Comparison of ENCODE assay signal across 8 cellular contexts in genomic region chr3:48952510-48953118, GRCh38. TPM values are rescaled to one million over a fixed set of nuclear protein-coding genes. Genes with fewer than 3 reads are reported as not detected.
DNase-seq lines count a peak whose midpoint lies in the region; ATAC-seq and TF ChIP-seq lines count a peak whose summit lies in the region.

No MANE protein-coding gene starts in this region.

- H3K4me3 Mint-ChIP-seq in progenitor cell of endocrine pancreas (ENCODE audit: low read depth): no peak overlapping the region

- H3K27ac ChIP-seq in AG04450 (ENCODE audit: low read depth, low read length): no peak overlapping the region
- H3K27ac ChIP-seq in HCT116 (ENCODE audit: low read depth, low read length): no peak overlapping the region

- H3K9me3 ChIP-seq in AG04450 (ENCODE audit: control insufficient read depth, insufficient read depth, low read length) (no peaks in the 10 kb centered on the region), HCT116 (ENCODE audit: control insufficient read depth in 1 of 2, insufficient read depth in 1 of 2, low read depth in 1 of 2, low read length in 2 of 2) (no peaks in the 10 kb centered on the region)

- intact Hi-C loops in HCT116 (cut with micrococcal nuclease): loop anchor here (1.0 to 5.0 kb wide), 2 partner anchors 215 to 265 kb away; partner anchors contain the start of gene NCKIPSD

- H3K36me3 Mint-ChIP-seq in progenitor cell of endocrine pancreas (ENCODE audit: insufficient read depth): peaks cover 11% of the 10 kb centered on the region

- H3K27me3 Mint-ChIP-seq in progenitor cell of endocrine pancreas: no peaks in the 10 kb centered on the region

- peaks cover 6% of the 10 kb centered on the region for H3K4me1 Mint-ChIP-seq in progenitor cell of endocrine pancreas (ENCODE audit: low read depth)

- no peak overlapping the region for H3K4me3 ChIP-seq in AG04450 (ENCODE audit: low read depth, low read length)
- no peak overlapping the region for H3K4me3 ChIP-seq in HCT116 (replicated peaks in 1 of 2; ENCODE audit: low read depth in 1 of 2, low read length in 2 of 2)
- H3K4me3 ChIP-seq in epithelial cell of proximal tubule (ENCODE audit: low read depth, low read length): no peak overlapping the region

- no peaks in the 10 kb centered on the region for H3K27me3 ChIP-seq in AG04450 (ENCODE audit: control insufficient read depth, insufficient read depth, low read length)
- H3K27me3 ChIP-seq in HCT116 (ENCODE audit: insufficient read depth, low read length): no peaks in the 10 kb centered on the region

- peaks cover 86% of the 10 kb centered on the region for H3K79me2 ChIP-seq in HCT116 (ENCODE audit: insufficient read depth, low read length)

- no peak overlapping the region for H2AFZ ChIP-seq in HCT116 (ENCODE audit: low read depth, low read length, poor library complexity, severe bottlenecking)

- TF ChIP-seq CTCF in AG04450 (IDR thresholded peaks at IDR 0.05; ENCODE audit: low read depth, low read length) (peak; percentile 36), HCT116 (IDR thresholded peaks at IDR 0.05 in 2 of 3, conservative IDR thresholded peaks at IDR 0.05 in 1 of 3; ENCODE audit: borderline replicate concordance in 1 of 3, insufficient read depth in 1 of 3, low read depth in 2 of 3, low read length in 2 of 3) (peak; percentile 61 to 76 (median 74); a peak in 5 of 6 replicates), epithelial cell of proximal tubule (conservative IDR thresholded peaks at IDR 0.05; ENCODE audit: low read depth, low read length) (peak; percentile 72), progenitor cell of endocrine pancreas (IDR thresholded peaks at IDR 0.05; ENCODE audit: unreplicated experiment) (peak; percentile 60)

- no peaks in the 10 kb centered on the region for H3K9me3 Mint-ChIP-seq in progenitor cell of endocrine pancreas (ENCODE audit: low read depth)

- TF ChIP-seq RAD21 in HCT116 (IDR thresholded peaks at IDR 0.05; ENCODE audit: low read depth): peak; percentile 80

- peaks cover 5 to 7% of the 10 kb centered on the region in 2 experiments; a peak in 1 of 4 replicates for H3K36me3 ChIP-seq in HCT116 (ENCODE audit: control insufficient read depth in 1 of 2, insufficient read depth in 2 of 2, low read length in 2 of 2)

- TF ChIP-seq POLR2A in HCT116 (IDR thresholded peaks at IDR 0.05; ENCODE audit: borderline replicate concordance, extremely low read depth, insufficient read depth, insufficient read length): no peak

- no peak overlapping the region for H3K9ac ChIP-seq in HCT116 (ENCODE audit: low read length)

- no peaks in the 10 kb centered on the region for H3K9me2 ChIP-seq in HCT116 (ENCODE audit: insufficient read depth)

- POLR2A ChIA-PET in AG04450 (lab: Yijun Ruan, JAX) (no interaction called here), HCT116 (lab: Charles Lee) (interaction anchor here (0.7 kb wide), 1 partner anchor 255 kb away, joined by 3 read pairs; no protein-coding TSS in a partner anchor)

- no peak overlapping the region for H3K4me2 ChIP-seq in HCT116 (ENCODE audit: low read length)

- peak overlapping the region; percentile 51 for H3K27ac Mint-ChIP-seq in progenitor cell of endocrine pancreas

- H3K4me1 ChIP-seq in HCT116 (ENCODE audit: control insufficient read depth in 1 of 2, insufficient read depth in 2 of 2, low read length in 2 of 2): 0 out of 4 replicates have a peak, but pooled peaks cover 0 to 4% of the 10 kb centered on the region in 2 experiments

- RAD21 ChIA-PET in HCT116 (lab: Charles Lee; ENCODE audit: low non-redundant PET in 1 of 2, low total read pairs in 2 of 2, uncharacterized antibody in 2 of 2, unreplicated experiment in 2 of 2): no interaction called here

- peak; percentile 93 for ATAC-seq in HCT116
- no peak for ATAC-seq in HG02610 (IDR thresholded peaks at IDR 0.05; ENCODE audit: unreplicated experiment)

- DNase-seq in AG04450 (ENCODE audit: low read depth, low spot score) (no peak), HCT116 (ENCODE audit: low read depth, low spot score) (peak; percentile 41), epithelial cell of proximal tubule (ENCODE audit: low read depth) (no peak), progenitor cell of endocrine pancreas (ENCODE audit: low spot score, unreplicated experiment) (peak; percentile 13), LoVo (ENCODE audit: low spot score) (no peak), putamen (ENCODE audit: low spot score) (no peak)
- peak; percentile 47 for DNase-seq in activated CD4-positive, alpha-beta T cell treated with anti-CD3 and anti-CD28 coated beads for 48 hours

- peaks cover 10% of the 10 kb centered on the region; the same call in 1 of the 2 replicates for H4K20me1 ChIP-seq in HCT116 (ENCODE audit: insufficient read depth)

- CTCF ChIA-PET in AG04450 (lab: Charles Lee): interaction anchor here (0.5 to 1.0 kb wide), 4 partner anchors 18 to 392 kb away, joined by 3 to 4 read pairs (median 3); no protein-coding TSS in a partner anchor
- CTCF ChIA-PET in HCT116 (lab: Charles Lee): interaction anchor here (0.5 to 1.5 kb wide), 3 partner anchors 187 to 266 kb away, joined by 3 to 6 read pairs (median 4); partner anchors contain the start of gene NCKIPSD

- no TSS peak for BruUV-seq in HCT116 (replicated peaks; lab: Mats Ljungman, UMichigan)

TF ChIP-seq in HCT116, 20 proteins besides CTCF, POLR2A, EP300 and RAD21 (continues in another document):
- TF ChIP-seq ZBTB33 (IDR thresholded peaks at IDR 0.05; ENCODE audit: extremely low read depth, insufficient replicate concordance, low read length) (no peak), YY1 (IDR thresholded peaks at IDR 0.05; ENCODE audit: extremely low read depth, insufficient replicate concordance, low read depth, low read length) (no peak), ZNF274 (IDR thresholded peaks at IDR 0.05; ENCODE audit: low read depth, low read length) (no peak), POLR2AphosphoS5 (IDR thresholded peaks at IDR 0.05; ENCODE audit: low read depth, low read length) (no peak), EZH2phosphoT487 (IDR thresholded peaks at IDR 0.05; ENCODE audit: borderline replicate concordance) (no peak), SP1 (IDR thresholded peaks at IDR 0.05; ENCODE audit: low read depth) (no peak), ATF3 (IDR thresholded peaks at IDR 0.05) (no peak), ELF1 (IDR thresholded peaks at IDR 0.05; ENCODE audit: borderline replicate concordance, low read depth) (no peak), ZFX (IDR thresholded peaks at IDR 0.05) (no peak), MAX (IDR thresholded peaks at IDR 0.05) (no peak)

RNA-seq across cellular contexts. Expression of gene ARIH2, which starts 34.0 kb away (rescaled TPM):
- polyA plus RNA-seq in AG04450 (2011; rRNA removed): 77.2 and 77.5 TPM in 2 replicates
- 86.6 and 99.4 TPM in 2 replicates for polyA minus RNA-seq in AG04450 (2011; rRNA and poly(A)+ RNA removed)
- total RNA-seq in HCT116 (2021; ENCODE audit: unreplicated experiment) (105 TPM), epithelial cell of proximal tubule (44.8 and 76.7 TPM in 2 replicates), progenitor cell of endocrine pancreas (105 and 121 TPM in 2 replicates)
- 60.8 and 61.8 TPM in 2 replicates for polyA plus RNA-seq in HCT116 (2012)

RNA-seq across cellular contexts. Expression of gene P4HTM, which starts 37.4 kb away (rescaled TPM):
- 18.2 and 22.5 TPM in 2 replicates for polyA plus RNA-seq in AG04450 (2011; rRNA removed)
- polyA minus RNA-seq in AG04450 (2011; rRNA and poly(A)+ RNA removed): 24.2 and 25.8 TPM in 2 replicates
- total RNA-seq in HCT116 (2021; ENCODE audit: unreplicated experiment): 60.5 TPM
- polyA plus RNA-seq in HCT116 (2012): 59.7 and 67.7 TPM in 2 replicates
- 17.1 and 23.2 TPM in 2 replicates for total RNA-seq in epithelial cell of proximal tubule
- 45.3 and 48.4 TPM in 2 replicates for total RNA-seq in progenitor cell of endocrine pancreas

RNA-seq across cellular contexts. Expression of gene SLC25A20, which starts 53.9 kb away (rescaled TPM):
- 26.6 and 30.0 TPM in 2 replicates for polyA plus RNA-seq in AG04450 (2011; rRNA removed)
- polyA minus RNA-seq in AG04450 (2011; rRNA and poly(A)+ RNA removed): 14.3 and 15.4 TPM in 2 replicates
- total RNA-seq in HCT116 (2021; ENCODE audit: unreplicated experiment) (8.7 TPM), epithelial cell of proximal tubule (7.5 and 12.3 TPM in 2 replicates), progenitor cell of endocrine pancreas (14.2 and 17.1 TPM in 2 replicates)
- polyA plus RNA-seq in HCT116 (2012): 5.0 and 5.1 TPM in 2 replicates

RNA-seq across cellular contexts. Expression of gene WDR6, which starts 54.6 kb away (rescaled TPM):
- 101 and 117 TPM in 2 replicates for polyA plus RNA-seq in AG04450 (2011; rRNA removed)
- 106 and 161 TPM in 2 replicates for polyA minus RNA-seq in AG04450 (2011; rRNA and poly(A)+ RNA removed)
- total RNA-seq in HCT116 (2021; ENCODE audit: unreplicated experiment): 174 TPM
- polyA plus RNA-seq in HCT116 (2012): 149 and 156 TPM in 2 replicates
- 86.1 and 99.5 TPM in 2 replicates for total RNA-seq in epithelial cell of proximal tubule
- 369 and 414 TPM in 2 replicates for total RNA-seq in progenitor cell of endocrine pancreas

Comparison
In these comparisons a context has a peak if more than half of its experiments do, and no peak if none do; other contexts are left out.
1. DNase-seq: peak in HCT116 (single experiment), activated CD4-positive, alpha-beta T cell treated with anti-CD3 and anti-CD28 coated beads for 48 hours (single experiment) and progenitor cell of endocrine pancreas (single experiment); none in AG04450 (single experiment), epithelial cell of proximal tubule (single experiment), LoVo (single experiment) and putamen (single experiment).
2. Peak in every context shown above with its lines, with median percentiles within 50 percentile points of each other: CTCF ChIP-seq.